Comparison of ENCODE assay signal across 16 cellular contexts in genomic region chr10:106857213-106857612, GRCh38.
"Had no signal": no experiment of that assay in that cellular context is flagged by ENCODE, and none has a peak within 500 bp of the region (broad histone marks: within the 10 kb centered on the region; RNA-seq: fewer than 3 reads in every experiment).

No MANE protein-coding gene starts in this region.

- H3K27ac ChIP-seq: foreskin keratinocyte, hepatocyte, right atrium auricular region, sigmoid colon, skin epidermis, stomach, thoracic aorta, transverse colon had no signal

- H2AFZ ChIP-seq: hepatocyte had no signal

- H3K4me2 ChIP-seq: hepatocyte had no signal

- H3K4me3 ChIP-seq: hepatocyte, right atrium auricular region, sigmoid colon, skin epidermis, stomach, thoracic aorta, transverse colon had no signal

- DNase-seq: endodermal cell; erythroblast; foreskin keratinocyte; left colon; naive thymus-derived CD4-positive, alpha-beta T cell; nephron progenitor cell; sigmoid colon; stimulated activated naive CD4-positive, alpha-beta T cell; stomach; substantia nigra; transverse colon had no signal

- H3K79me2 ChIP-seq: hepatocyte had no signal

- H3K9me3 ChIP-seq: thoracic aorta, transverse colon had no signal

- FAIRE-seq: endothelial cell of umbilical vein had no signal

- H3K36me3 ChIP-seq: right atrium auricular region, sigmoid colon, stomach, thoracic aorta, transverse colon had no signal

- H3K27me3 ChIP-seq: foreskin keratinocyte, hepatocyte, right atrium auricular region, sigmoid colon, stomach, transverse colon had no signal

- H3K4me1 ChIP-seq: foreskin keratinocyte, right atrium auricular region, sigmoid colon, stomach, transverse colon had no signal

- ATAC-seq: foreskin keratinocyte; left colon; naive thymus-derived CD4-positive, alpha-beta T cell had no signal
